14 cellular contexts compared by ENCODE assay signal in genomic region chr5:57166250-57166649, GRCh38. TPM values are rescaled to one million over a fixed set of nuclear protein-coding genes. Genes with fewer than 3 reads are reported as not detected.
DNase-seq lines count a peak whose midpoint lies in the region; ATAC-seq and TF ChIP-seq lines count a peak whose summit lies in the region.
"Had no signal": no experiment of that assay in that cellular context is flagged by ENCODE, and none has a peak within 500 bp of the region (broad histone marks: within the 10 kb centered on the region; RNA-seq: fewer than 3 reads in every experiment).

No MANE protein-coding gene starts in this region.

- no peaks in the 10 kb centered on the region for H3K79me2 ChIP-seq in DOHH2 (ENCODE audit: control insufficient read depth, low read length)

- no peak overlapping the region for H3K27ac Mint-ChIP-seq in activated T-helper 17 cell treated with anti-CD3 and anti-CD28 coated beads, Interleukin-2, amount 50 U/mL, for 72 hours
- H3K27ac Mint-ChIP-seq: activated naive CD4-positive, alpha-beta T cell treated with anti-CD3 and anti-CD28 coated beads for 36 hours had no signal

- no peaks in the 10 kb centered on the region for H3K9me2 ChIP-seq in DOHH2 (replicated peaks; ENCODE audit: control insufficient read depth, low read length)

- H3K27me3 ChIP-seq in DOHH2 (ENCODE audit: control insufficient read depth, low read length) (no peaks in the 10 kb centered on the region), HL-60 (ENCODE audit: insufficient read depth, poor library complexity, severe bottlenecking) (no peaks in the 10 kb centered on the region)
- H3K27me3 ChIP-seq: pancreas had no signal

- H4K20me1 ChIP-seq in DOHH2 (ENCODE audit: control insufficient read depth, insufficient read depth, low read depth, low read length), result no peaks in the 10 kb centered on the region

- H3K36me3 Mint-ChIP-seq in activated T-helper 17 cell treated with anti-CD3 and anti-CD28 coated beads, Interleukin-2, amount 50 U/mL, for 72 hours (ENCODE audit: low read depth), result no peaks in the 10 kb centered on the region

- CTCF ChIA-PET in HEK293T (lab: Yijun Ruan, JAX), result no interaction called here

- H3K27me3 Mint-ChIP-seq in activated T-helper 17 cell treated with anti-CD3 and anti-CD28 coated beads, Interleukin-2, amount 50 U/mL, for 72 hours, result no peaks in the 10 kb centered on the region

- no peak overlapping the region for H3K4me3 Mint-ChIP-seq in activated T-helper 17 cell treated with anti-CD3 and anti-CD28 coated beads, Interleukin-2, amount 50 U/mL, for 72 hours
- H3K4me3 Mint-ChIP-seq: activated naive CD4-positive, alpha-beta T cell treated with anti-CD3 and anti-CD28 coated beads for 36 hours had no signal

- POLR2A ChIA-PET in HEK293T (lab: Yijun Ruan, JAX), result no interaction called here

- peaks cover 9% of the 10 kb centered on the region for H3K4me1 ChIP-seq in DOHH2 (ENCODE audit: control insufficient read depth, low read length)
- H3K4me1 ChIP-seq: pancreas had no signal

- H3K4me3 ChIP-seq in DOHH2 (ENCODE audit: low read length) (no peak overlapping the region), HL-60 (replicated peaks; ENCODE audit: insufficient read depth, low read length) (no peak overlapping the region)
- H3K4me3 ChIP-seq: pancreas, SK-N-MC had no signal

- no peaks in the 10 kb centered on the region for H3K9me3 Mint-ChIP-seq in activated T-helper 17 cell treated with anti-CD3 and anti-CD28 coated beads, Interleukin-2, amount 50 U/mL, for 72 hours
- H3K9me3 Mint-ChIP-seq: activated naive CD4-positive, alpha-beta T cell treated with anti-CD3 and anti-CD28 coated beads for 36 hours had no signal

- no peaks in the 10 kb centered on the region for H3K36me3 ChIP-seq in DOHH2 (ENCODE audit: control insufficient read depth, low read length)
- H3K36me3 ChIP-seq: pancreas had no signal

- peak in 1 of 2 experiments; percentile 49 for DNase-seq in HL-60 (ENCODE audit: low read depth in 1 of 2, low spot score in 1 of 2)
- no peak for DNase-seq in HEK293T (ENCODE audit: extremely low spot score)
- no peak for DNase-seq in posterior vena cava (ENCODE audit: low spot score)
- DNase-seq: activated naive CD4-positive, alpha-beta T cell treated with anti-CD3 and anti-CD28 coated beads for 36 hours; left ventricle myocardium superior; NCI-H524 treated with DMSO at 0.1 percent for 48 hours; pancreas; stimulated activated naive CD4-positive, alpha-beta T cell had no signal

- peak; percentile 52 for ATAC-seq in GM21381 (IDR thresholded peaks at IDR 0.05; ENCODE audit: unreplicated experiment)
- ATAC-seq in activated T-helper 17 cell treated with anti-CD3 and anti-CD28 coated beads, Interleukin-2, amount 50 U/mL, for 72 hours (replicated peaks), result peak; percentile 37
- no peak for ATAC-seq in GM19452 (IDR thresholded peaks at IDR 0.05; ENCODE audit: unreplicated experiment)
- ATAC-seq in GM19023 (IDR thresholded peaks at IDR 0.05; ENCODE audit: unreplicated experiment), result no peak
- ATAC-seq: left ventricle myocardium superior had no signal

- no peak overlapping the region for H3K27ac ChIP-seq in DOHH2 (ENCODE audit: low read depth, low read length)
- H3K27ac ChIP-seq in HL-60 (replicated peaks), result peak overlapping the region; percentile 43
- H3K27ac ChIP-seq: pancreas, SK-N-MC had no signal

- TF ChIP-seq CTCF in DOHH2 (IDR thresholded peaks at IDR 0.05; ENCODE audit: low read depth, low read length, poor library complexity, severe bottlenecking) (no peak), HL-60 (IDR thresholded peaks at IDR 0.05; ENCODE audit: insufficient read depth, low read length) (no peak)

- intact Hi-C loops in posterior vena cava (cut with DNase I), result no loop called here

- H3K4me1 Mint-ChIP-seq in activated T-helper 17 cell treated with anti-CD3 and anti-CD28 coated beads, Interleukin-2, amount 50 U/mL, for 72 hours, result no peaks in the 10 kb centered on the region

- peaks cover 3% of the 10 kb centered on the region; the same call in 1 of the 2 replicates for H3F3A ChIP-seq in DOHH2 (ENCODE audit: control insufficient read depth, insufficient read depth)

- no peaks in the 10 kb centered on the region for H3K9me3 ChIP-seq in DOHH2 (ENCODE audit: control insufficient read depth, insufficient read depth, low read length)
- H3K9me3 ChIP-seq: pancreas had no signal

- 0 out of 2 replicates have a peak overlapping the region, but pooled peaks have one; percentile 18 for H3K4me2 ChIP-seq in DOHH2 (ENCODE audit: low read length)

TF ChIP-seq in HEK293T, 16 proteins besides CTCF, POLR2A, EP300 and RAD21:
- TF ChIP-seq FOXA1 (IDR thresholded peaks at IDR 0.05), result no peak
- TF ChIP-seq PKNOX1 (IDR thresholded peaks at IDR 0.05), result no peak
- TF ChIP-seq SUZ12 (IDR thresholded peaks at IDR 0.05), result no peak

RNA-seq across cellular contexts. Expression of gene GPBP1, which starts 7.6 kb away (rescaled TPM):
- total RNA-seq in activated T-helper 17 cell treated with anti-CD3 and anti-CD28 coated beads, Interleukin-2, amount 50 U/mL, for 72 hours, result 100 to 1,000 TPM in 1 of 2 donors, 10 to 100 TPM in 1; 83.6 to 123 TPM
- total RNA-seq in posterior vena cava, result 10 to 100 TPM; 51.2 to 51.6 TPM

Comparison
In these comparisons a context has a peak if more than half of its experiments do, and no peak if none do; other contexts are left out.
1. ATAC-seq: peak in GM21381 (single experiment) and activated T-helper 17 cell treated with anti-CD3 and anti-CD28 coated beads, Interleukin-2, amount 50 U/mL, for 72 hours (single experiment); none in GM19452 (single experiment) and GM19023 (single experiment).